In the genomic region with DNA sequence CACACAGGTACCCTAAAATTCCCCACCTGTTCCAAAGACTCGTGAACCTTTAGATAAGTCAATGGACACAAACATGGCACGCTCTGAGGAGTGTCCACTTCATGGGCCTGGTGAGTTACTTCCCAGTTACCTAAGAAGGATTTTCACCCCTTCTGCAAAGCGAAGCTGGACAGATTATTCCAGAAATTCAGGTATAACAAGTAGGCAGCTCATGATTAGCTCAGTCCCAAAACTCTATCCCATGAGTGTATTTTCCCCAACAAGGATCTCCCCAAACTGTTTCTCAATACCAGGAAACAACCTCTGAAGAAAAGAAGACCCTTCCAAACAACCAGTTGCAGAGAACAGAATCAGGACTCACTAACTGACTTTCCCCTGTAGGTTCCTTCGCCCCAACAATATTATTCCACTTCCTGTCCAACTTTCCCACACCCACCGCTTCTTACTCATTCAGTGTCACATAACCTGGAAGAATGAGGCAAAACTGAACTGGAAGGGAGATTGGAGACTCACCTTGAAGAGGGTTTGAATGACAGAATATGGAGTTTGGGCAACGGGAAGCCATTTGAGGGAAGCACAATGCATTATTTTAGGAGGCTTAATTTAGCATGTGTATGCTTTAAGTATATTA, we compare ENCODE assay signal across 14 cellular contexts.
"Had no signal": no experiment of that assay in that cellular context is flagged by ENCODE, and none has a peak within 500 bp of the region (broad histone marks: within the 10 kb centered on the region; RNA-seq: fewer than 3 reads in every experiment).

No MANE protein-coding gene starts in this region.

- H3K4me3 ChIP-seq: lung, transverse colon, uterus had no signal

- H3K27me3 ChIP-seq: transverse colon, uterus had no signal

- DNase-seq: activated CD4-positive, alpha-beta T cell treated with anti-CD3 and anti-CD28 coated beads, Interleukin-2, amount 50 U/mL, for 1 hour; activated CD4-positive, CD25-positive, alpha-beta regulatory T cell treated with anti-CD3 and anti-CD28 coated beads, Interleukin-2, amount 50 U/mL, for 72 hours; activated CD8-positive, alpha-beta memory T cell treated with anti-CD3 and anti-CD28 coated beads, Interleukin-2, amount 50 U/mL, for 48 hours; activated effector memory CD4-positive, alpha-beta T cell treated with anti-CD3 and anti-CD28 coated beads, Interleukin-2, amount 50 U/mL, for 16 hours; activated T-cell treated with anti-CD3 and anti-CD28 coated beads, Interleukin-2, amount 50 U/mL, for 72 hours; effector memory CD8-positive, alpha-beta T cell; stimulated activated CD4-positive, alpha-beta T cell treated with anti-CD3 and anti-CD28 coated beads, Interleukin-2, amount 100 ng/mL, for 24 hours; stimulated activated naive CD4-positive, alpha-beta T cell treated with Interleukin-2 at 50 U/mL for 16 hours; substantia nigra; transverse colon; uterus had no signal

- H3K27ac ChIP-seq: transverse colon, uterus, VCaP had no signal

- H3K9me3 ChIP-seq: transverse colon, uterus had no signal

- H3K36me3 ChIP-seq: transverse colon, uterus had no signal

- H3K4me1 ChIP-seq: uterus had no signal

- ATAC-seq: activated T-cell treated with anti-CD3 and anti-CD28 coated beads, Interleukin-2, amount 50 U/mL, for 72 hours; effector memory CD8-positive, alpha-beta T cell; left lobe of liver had no signal
